Comparison of ENCODE assay signal across 1 cellular context in genomic region chr6:39867592-39867991, GRCh38.
TF ChIP-seq lines count a peak whose summit lies in the region.

No MANE protein-coding gene starts in this region.

TF ChIP-seq in K562, 482 proteins besides CTCF, POLR2A, EP300 and RAD21 (continued from another document):
- TF ChIP-seq, protein P1, sequence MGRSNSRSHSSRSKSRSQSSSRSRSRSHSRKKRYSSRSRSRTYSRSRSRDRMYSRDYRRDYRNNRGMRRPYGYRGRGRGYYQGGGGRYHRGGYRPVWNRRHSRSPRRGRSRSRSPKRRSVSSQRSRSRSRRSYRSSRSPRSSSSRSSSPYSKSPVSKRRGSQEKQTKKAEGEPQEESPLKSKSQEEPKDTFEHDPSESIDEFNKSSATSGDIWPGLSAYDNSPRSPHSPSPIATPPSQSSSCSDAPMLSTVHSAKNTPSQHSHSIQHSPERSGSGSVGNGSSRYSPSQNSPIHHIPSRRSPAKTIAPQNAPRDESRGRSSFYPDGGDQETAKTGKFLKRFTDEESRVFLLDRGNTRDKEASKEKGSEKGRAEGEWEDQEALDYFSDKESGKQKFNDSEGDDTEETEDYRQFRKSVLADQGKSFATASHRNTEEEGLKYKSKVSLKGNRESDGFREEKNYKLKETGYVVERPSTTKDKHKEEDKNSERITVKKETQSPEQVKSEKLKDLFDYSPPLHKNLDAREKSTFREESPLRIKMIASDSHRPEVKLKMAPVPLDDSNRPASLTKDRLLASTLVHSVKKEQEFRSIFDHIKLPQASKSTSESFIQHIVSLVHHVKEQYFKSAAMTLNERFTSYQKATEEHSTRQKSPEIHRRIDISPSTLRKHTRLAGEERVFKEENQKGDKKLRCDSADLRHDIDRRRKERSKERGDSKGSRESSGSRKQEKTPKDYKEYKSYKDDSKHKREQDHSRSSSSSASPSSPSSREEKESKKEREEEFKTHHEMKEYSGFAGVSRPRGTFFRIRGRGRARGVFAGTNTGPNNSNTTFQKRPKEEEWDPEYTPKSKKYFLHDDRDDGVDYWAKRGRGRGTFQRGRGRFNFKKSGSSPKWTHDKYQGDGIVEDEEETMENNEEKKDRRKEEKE (IDR thresholded peaks at IDR 0.05; ENCODE audit: borderline replicate concordance in 1 of 2, control insufficient read depth in 1 of 2, low read depth in 2 of 2, low read length in 1 of 2), result no peak
- TF ChIP-seq MAX (CRISPR knock-in tag; IDR thresholded peaks at IDR 0.05) (no peak), TOE1 (IDR thresholded peaks at IDR 0.05; ENCODE audit: borderline replicate concordance) (no peak), TOE1 (CRISPR knock-in tag; IDR thresholded peaks at IDR 0.05; ENCODE audit: borderline replicate concordance, low read depth) (no peak), ZNF217 (CRISPR knock-in tag; IDR thresholded peaks at IDR 0.05) (no peak), CBX1 (IDR thresholded peaks at IDR 0.05; ENCODE audit: low read depth) (no peak), ZEB2 (IDR thresholded peaks at IDR 0.05) (no peak), SMARCC2 (IDR thresholded peaks at IDR 0.05; ENCODE audit: low read depth) (no peak), FOXA1 (IDR thresholded peaks at IDR 0.05; ENCODE audit: borderline replicate concordance) (no peak), CSDE1 (IDR thresholded peaks at IDR 0.05) (no peak), DDX20 (tag; IDR thresholded peaks at IDR 0.05; ENCODE audit: low read depth) (no peak)
- TF ChIP-seq, protein P2, sequence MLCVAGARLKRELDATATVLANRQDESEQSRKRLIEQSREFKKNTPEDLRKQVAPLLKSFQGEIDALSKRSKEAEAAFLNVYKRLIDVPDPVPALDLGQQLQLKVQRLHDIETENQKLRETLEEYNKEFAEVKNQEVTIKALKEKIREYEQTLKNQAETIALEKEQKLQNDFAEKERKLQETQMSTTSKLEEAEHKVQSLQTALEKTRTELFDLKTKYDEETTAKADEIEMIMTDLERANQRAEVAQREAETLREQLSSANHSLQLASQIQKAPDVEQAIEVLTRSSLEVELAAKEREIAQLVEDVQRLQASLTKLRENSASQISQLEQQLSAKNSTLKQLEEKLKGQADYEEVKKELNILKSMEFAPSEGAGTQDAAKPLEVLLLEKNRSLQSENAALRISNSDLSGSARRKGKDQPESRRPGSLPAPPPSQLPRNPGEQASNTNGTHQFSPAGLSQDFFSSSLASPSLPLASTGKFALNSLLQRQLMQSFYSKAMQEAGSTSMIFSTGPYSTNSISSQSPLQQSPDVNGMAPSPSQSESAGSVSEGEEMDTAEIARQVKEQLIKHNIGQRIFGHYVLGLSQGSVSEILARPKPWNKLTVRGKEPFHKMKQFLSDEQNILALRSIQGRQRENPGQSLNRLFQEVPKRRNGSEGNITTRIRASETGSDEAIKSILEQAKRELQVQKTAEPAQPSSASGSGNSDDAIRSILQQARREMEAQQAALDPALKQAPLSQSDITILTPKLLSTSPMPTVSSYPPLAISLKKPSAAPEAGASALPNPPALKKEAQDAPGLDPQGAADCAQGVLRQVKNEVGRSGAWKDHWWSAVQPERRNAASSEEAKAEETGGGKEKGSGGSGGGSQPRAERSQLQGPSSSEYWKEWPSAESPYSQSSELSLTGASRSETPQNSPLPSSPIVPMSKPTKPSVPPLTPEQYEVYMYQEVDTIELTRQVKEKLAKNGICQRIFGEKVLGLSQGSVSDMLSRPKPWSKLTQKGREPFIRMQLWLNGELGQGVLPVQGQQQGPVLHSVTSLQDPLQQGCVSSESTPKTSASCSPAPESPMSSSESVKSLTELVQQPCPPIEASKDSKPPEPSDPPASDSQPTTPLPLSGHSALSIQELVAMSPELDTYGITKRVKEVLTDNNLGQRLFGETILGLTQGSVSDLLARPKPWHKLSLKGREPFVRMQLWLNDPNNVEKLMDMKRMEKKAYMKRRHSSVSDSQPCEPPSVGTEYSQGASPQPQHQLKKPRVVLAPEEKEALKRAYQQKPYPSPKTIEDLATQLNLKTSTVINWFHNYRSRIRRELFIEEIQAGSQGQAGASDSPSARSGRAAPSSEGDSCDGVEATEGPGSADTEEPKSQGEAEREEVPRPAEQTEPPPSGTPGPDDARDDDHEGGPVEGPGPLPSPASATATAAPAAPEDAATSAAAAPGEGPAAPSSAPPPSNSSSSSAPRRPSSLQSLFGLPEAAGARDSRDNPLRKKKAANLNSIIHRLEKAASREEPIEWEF (CRISPR knock-in tag; IDR thresholded peaks at IDR 0.05), result no peak
